In genomic region chr17:18564099-18564448, GRCh38 we compare ENCODE assay signal across 8 cellular contexts.
DNase-seq lines count a peak whose midpoint lies in the region; ATAC-seq, FAIRE-seq and TF ChIP-seq lines count a peak whose summit lies in the region.
"Not testable (repeated sequence)": the region's sequence is repeated elsewhere in the genome, so short reads cannot be mapped to it uniquely, and the experiment has no call there.

No MANE protein-coding gene starts in this region.

- ATAC-seq in HG03457 (IDR thresholded peaks at IDR 0.05; ENCODE audit: unreplicated experiment), result peak; percentile 37

- H3K4me1 Mint-ChIP-seq in activated CD4-positive, alpha-beta T cell treated with anti-CD3 and anti-CD28 coated beads, Interleukin-2, amount 10 ng/mL, durations not matched to agents 24 days and 14 days, result not testable (repeated sequence)
- H3K4me1 Mint-ChIP-seq in chondrocyte (ENCODE audit: low read depth), result peaks cover 18% of the 10 kb centered on the region

- peak overlapping the region; percentile 30 for H3K4me3 Mint-ChIP-seq in activated CD4-positive, alpha-beta T cell treated with anti-CD3 and anti-CD28 coated beads, Interleukin-2, amount 10 ng/mL, durations not matched to agents 24 days and 14 days
- H3K4me3 Mint-ChIP-seq in chondrocyte (ENCODE audit: unreplicated experiment), result not testable (repeated sequence)

- DNase-seq in AG04450 (ENCODE audit: low read depth, low spot score); chondrocyte (ENCODE audit: low spot score); kidney; sigmoid colon: not testable (repeated sequence)
- DNase-seq in GM13977 (ENCODE audit: low spot score) (peak; percentile 12), NCI-H774 (lab: John Stamatoyannopoulos, UW) (peak; percentile 7)
- DNase-seq in activated CD4-positive, alpha-beta T cell treated with anti-CD3 and anti-CD28 coated beads, Interleukin-2, amount 10 ng/mL, durations not matched to agents 24 days and 14 days, result peak; percentile 76

- TF ChIP-seq CTCF in AG04450 (IDR thresholded peaks at IDR 0.05; ENCODE audit: low read depth, low read length) (peak; percentile 40), GM13977 (IDR thresholded peaks at IDR 0.05; ENCODE audit: extremely low read depth, insufficient read depth, missing control alignments) (peak; percentile 65), chondrocyte (IDR thresholded peaks at IDR 0.05) (peak; percentile 69), kidney (IDR thresholded peaks at IDR 0.05; ENCODE audit: borderline replicate concordance, extremely low read depth, insufficient read depth) (peak; percentile 61), sigmoid colon (IDR thresholded peaks at IDR 0.05) (peak in 3 of 4 experiments; percentile 37 to 68 (median 57))

- WGBS in sigmoid colon, 2 donors, result 3 to 10% methylated on average over 3 of the region's 3 CpGs

- CTCF ChIA-PET in AG04450 (lab: Charles Lee), result not testable (repeated sequence)

- H3K4me3 ChIP-seq in AG04450 (ENCODE audit: low read depth, low read length); kidney (ENCODE audit: low read length in 2 of 2); sigmoid colon: not testable (repeated sequence)

- POLR2A ChIA-PET in AG04450 (lab: Yijun Ruan, JAX), result not testable (repeated sequence)

- not testable (repeated sequence) for FAIRE-seq in kidney (lab: Jason Lieb, UNC)

- not testable (repeated sequence) for H3K4me1 ChIP-seq in kidney (ENCODE audit: control insufficient read depth in 1 of 2, insufficient read depth in 1 of 2, low read depth in 1 of 2, low read length in 2 of 2)
- peaks cover 0 to 10% (median 0%) of the 10 kb centered on the region in 4 donors for H3K4me1 ChIP-seq in sigmoid colon

- not testable (repeated sequence) for H3K9me3 ChIP-seq in AG04450 (ENCODE audit: control insufficient read depth, insufficient read depth, low read length); kidney (ENCODE audit: control insufficient read depth in 1 of 2, low read length in 2 of 2); sigmoid colon

- not testable (repeated sequence) for TF ChIP-seq POLR2A in sigmoid colon (IDR thresholded peaks at IDR 0.05)

- in situ Hi-C loops in GM13977 (cut with MboI; ENCODE audit: low pct_unique_long_range_greater_than_20kb, low sequenced_read_pairs, unreplicated experiment), result not testable (repeated sequence)

- H3K9ac ChIP-seq in kidney (ENCODE audit: low read length in 2 of 2), result not testable (repeated sequence)

- not testable (repeated sequence) for H3K9me3 Mint-ChIP-seq in activated CD4-positive, alpha-beta T cell treated with anti-CD3 and anti-CD28 coated beads, Interleukin-2, amount 10 ng/mL, durations not matched to agents 24 days and 14 days; chondrocyte (ENCODE audit: low read depth)

- not testable (repeated sequence) for H3K27me3 Mint-ChIP-seq in activated CD4-positive, alpha-beta T cell treated with anti-CD3 and anti-CD28 coated beads, Interleukin-2, amount 10 ng/mL, durations not matched to agents 24 days and 14 days; chondrocyte (ENCODE audit: low read depth)

- peak overlapping the region; percentile 39 for H3K27ac Mint-ChIP-seq in activated CD4-positive, alpha-beta T cell treated with anti-CD3 and anti-CD28 coated beads, Interleukin-2, amount 10 ng/mL, durations not matched to agents 24 days and 14 days
- peak overlapping the region; percentile 70 for H3K27ac Mint-ChIP-seq in chondrocyte (ENCODE audit: unreplicated experiment)

- H3K27ac ChIP-seq in AG04450 (ENCODE audit: low read depth, low read length); kidney (ENCODE audit: low read depth in 2 of 2, low read length in 2 of 2); sigmoid colon: not testable (repeated sequence)

- not testable (repeated sequence) for TF ChIP-seq EP300 in sigmoid colon (IDR thresholded peaks at IDR 0.05)

- intact Hi-C loops in activated CD4-positive, alpha-beta T cell treated with anti-CD3 and anti-CD28 coated beads, Interleukin-2, amount 10 ng/mL, durations not matched to agents 24 days and 14 days (cut with micrococcal nuclease); kidney (cut with DNase I); sigmoid colon (cut with DNase I): not testable (repeated sequence)

- H3K36me3 ChIP-seq in kidney (ENCODE audit: control insufficient read depth in 1 of 2, insufficient read depth in 2 of 2, low read length in 2 of 2); sigmoid colon: not testable (repeated sequence)

- H3K27me3 ChIP-seq in AG04450 (ENCODE audit: control insufficient read depth, insufficient read depth, low read length); sigmoid colon: not testable (repeated sequence)

- not testable (repeated sequence) for H3K36me3 Mint-ChIP-seq in activated CD4-positive, alpha-beta T cell treated with anti-CD3 and anti-CD28 coated beads, Interleukin-2, amount 10 ng/mL, durations not matched to agents 24 days and 14 days (ENCODE audit: low read depth); chondrocyte (ENCODE audit: low read depth)
